In the genomic region with DNA sequence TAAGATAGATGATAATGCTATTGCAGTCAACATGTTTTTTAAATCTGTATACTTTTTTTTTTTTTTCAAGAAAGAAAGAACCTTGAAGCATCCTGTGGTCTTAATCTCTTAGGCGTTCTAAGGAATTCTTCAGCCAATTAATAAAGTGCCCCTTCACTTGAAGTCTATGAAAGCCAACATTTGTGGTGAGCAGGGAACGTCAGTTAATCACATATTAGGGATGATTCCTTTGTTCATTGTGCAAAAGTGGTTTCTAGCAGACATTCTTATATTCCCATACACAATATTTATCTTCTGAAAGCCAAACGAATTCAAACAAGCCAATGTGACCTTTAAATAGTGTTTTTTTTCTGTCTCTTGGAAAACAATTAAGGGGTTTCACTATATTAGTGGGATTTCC, we compare ENCODE assay signal across 2 cellular contexts.
TF ChIP-seq lines count a peak whose summit lies in the region.

No MANE protein-coding gene starts in this region.

TF ChIP-seq in GM23338, 12 proteins besides CTCF, POLR2A, EP300 and RAD21 (continued from another document):
- TF ChIP-seq STAT1 (IDR thresholded peaks at IDR 0.05; ENCODE audit: unreplicated experiment), result no peak
- no peak for TF ChIP-seq NANOG (IDR thresholded peaks at IDR 0.05; ENCODE audit: borderline replicate concordance)
TF ChIP-seq in GM23338: peak in this region for 0.

TF ChIP-seq in HepG2, 621 proteins besides CTCF, POLR2A, EP300 and RAD21:
- TF ChIP-seq, protein P1, sequence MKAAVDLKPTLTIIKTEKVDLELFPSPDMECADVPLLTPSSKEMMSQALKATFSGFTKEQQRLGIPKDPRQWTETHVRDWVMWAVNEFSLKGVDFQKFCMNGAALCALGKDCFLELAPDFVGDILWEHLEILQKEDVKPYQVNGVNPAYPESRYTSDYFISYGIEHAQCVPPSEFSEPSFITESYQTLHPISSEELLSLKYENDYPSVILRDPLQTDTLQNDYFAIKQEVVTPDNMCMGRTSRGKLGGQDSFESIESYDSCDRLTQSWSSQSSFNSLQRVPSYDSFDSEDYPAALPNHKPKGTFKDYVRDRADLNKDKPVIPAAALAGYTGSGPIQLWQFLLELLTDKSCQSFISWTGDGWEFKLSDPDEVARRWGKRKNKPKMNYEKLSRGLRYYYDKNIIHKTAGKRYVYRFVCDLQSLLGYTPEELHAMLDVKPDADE (CRISPR knock-in tag; IDR thresholded peaks at IDR 0.05), result no peak
- TF ChIP-seq, protein P2, sequence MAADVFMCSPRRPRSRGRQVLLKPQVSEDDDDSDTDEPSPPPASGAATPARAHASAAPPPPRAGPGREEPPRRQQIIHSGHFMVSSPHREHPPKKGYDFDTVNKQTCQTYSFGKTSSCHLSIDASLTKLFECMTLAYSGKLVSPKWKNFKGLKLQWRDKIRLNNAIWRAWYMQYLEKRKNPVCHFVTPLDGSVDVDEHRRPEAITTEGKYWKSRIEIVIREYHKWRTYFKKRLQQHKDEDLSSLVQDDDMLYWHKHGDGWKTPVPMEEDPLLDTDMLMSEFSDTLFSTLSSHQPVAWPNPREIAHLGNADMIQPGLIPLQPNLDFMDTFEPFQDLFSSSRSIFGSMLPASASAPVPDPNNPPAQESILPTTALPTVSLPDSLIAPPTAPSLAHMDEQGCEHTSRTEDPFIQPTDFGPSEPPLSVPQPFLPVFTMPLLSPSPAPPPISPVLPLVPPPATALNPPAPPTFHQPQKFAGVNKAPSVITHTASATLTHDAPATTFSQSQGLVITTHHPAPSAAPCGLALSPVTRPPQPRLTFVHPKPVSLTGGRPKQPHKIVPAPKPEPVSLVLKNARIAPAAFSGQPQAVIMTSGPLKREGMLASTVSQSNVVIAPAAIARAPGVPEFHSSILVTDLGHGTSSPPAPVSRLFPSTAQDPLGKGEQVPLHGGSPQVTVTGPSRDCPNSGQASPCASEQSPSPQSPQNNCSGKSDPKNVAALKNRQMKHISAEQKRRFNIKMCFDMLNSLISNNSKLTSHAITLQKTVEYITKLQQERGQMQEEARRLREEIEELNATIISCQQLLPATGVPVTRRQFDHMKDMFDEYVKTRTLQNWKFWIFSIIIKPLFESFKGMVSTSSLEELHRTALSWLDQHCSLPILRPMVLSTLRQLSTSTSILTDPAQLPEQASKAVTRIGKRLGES (CRISPR knock-in tag; IDR thresholded peaks at IDR 0.05; ENCODE audit: borderline replicate concordance), result no peak
- no peak for TF ChIP-seq ZNF329 (CRISPR knock-in tag; IDR thresholded peaks at IDR 0.05; ENCODE audit: low read depth)
- TF ChIP-seq ZNF577 (CRISPR knock-in tag; IDR thresholded peaks at IDR 0.05; ENCODE audit: borderline replicate concordance, low read depth), result no peak
- TF ChIP-seq BCLAF1 (IDR thresholded peaks at IDR 0.05), result no peak
- no peak for TF ChIP-seq ZNF101 (CRISPR knock-in tag; IDR thresholded peaks at IDR 0.05; ENCODE audit: borderline replicate concordance, low read depth)
- no peak for TF ChIP-seq ZKSCAN5 (CRISPR knock-in tag; IDR thresholded peaks at IDR 0.05)
- no peak for TF ChIP-seq KLF16 (CRISPR knock-in tag; IDR thresholded peaks at IDR 0.05)
- no peak for TF ChIP-seq ELF1 (CRISPR knock-in tag; IDR thresholded peaks at IDR 0.05)
- no peak for TF ChIP-seq YEATS2 (CRISPR knock-in tag; IDR thresholded peaks at IDR 0.05; ENCODE audit: borderline replicate concordance)
- no peak for TF ChIP-seq BHLHE40 (IDR thresholded peaks at IDR 0.05; ENCODE audit: low read length)
- no peak for TF ChIP-seq HNRNPH1 (optimal IDR thresholded peaks at IDR 0.05; ENCODE audit: low read depth, low read length)
- TF ChIP-seq BCL3 (CRISPR knock-in tag; IDR thresholded peaks at IDR 0.05), result no peak
- TF ChIP-seq, protein P3, sequence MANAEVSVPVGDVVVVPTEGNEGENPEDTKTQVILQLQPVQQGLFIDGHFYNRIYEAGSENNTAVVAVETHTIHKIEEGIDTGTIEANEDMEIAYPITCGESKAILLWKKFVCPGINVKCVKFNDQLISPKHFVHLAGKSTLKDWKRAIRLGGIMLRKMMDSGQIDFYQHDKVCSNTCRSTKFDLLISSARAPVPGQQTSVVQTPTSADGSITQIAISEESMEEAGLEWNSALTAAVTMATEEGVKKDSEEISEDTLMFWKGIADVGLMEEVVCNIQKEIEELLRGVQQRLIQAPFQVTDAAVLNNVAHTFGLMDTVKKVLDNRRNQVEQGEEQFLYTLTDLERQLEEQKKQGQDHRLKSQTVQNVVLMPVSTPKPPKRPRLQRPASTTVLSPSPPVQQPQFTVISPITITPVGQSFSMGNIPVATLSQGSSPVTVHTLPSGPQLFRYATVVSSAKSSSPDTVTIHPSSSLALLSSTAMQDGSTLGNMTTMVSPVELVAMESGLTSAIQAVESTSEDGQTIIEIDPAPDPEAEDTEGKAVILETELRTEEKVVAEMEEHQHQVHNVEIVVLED (CRISPR knock-in tag; IDR thresholded peaks at IDR 0.05; ENCODE audit: borderline replicate concordance), result no peak
TF ChIP-seq in HepG2: peak in this region for 0.
